8 cellular contexts compared by ENCODE assay signal in genomic region chr1:224205438-224205840, GRCh38.
DNase-seq lines count a peak whose midpoint lies in the region; ATAC-seq and TF ChIP-seq lines count a peak whose summit lies in the region.

No MANE protein-coding gene starts in this region.

- no peaks in the 10 kb centered on the region for H3K36me3 Mint-ChIP-seq in activated T-cell treated with anti-CD3 and anti-CD28 coated beads, Interleukin-2, amount 50 U/mL, for 24 hours (ENCODE audit: low read depth)

- no peak for TF ChIP-seq CTCF in Loucy (conservative IDR thresholded peaks at IDR 0.05; ENCODE audit: low read length)

- peak; percentile 11 for DNase-seq in NCI-H1105 treated with DMSO at 0.1 percent for 48 hours (lab: John Stamatoyannopoulos, UW)
- no peak for DNase-seq in NCI-H1105 (lab: John Stamatoyannopoulos, UW)
- DNase-seq in activated T-cell treated with anti-CD3 and anti-CD28 coated beads, Interleukin-2, amount 50 U/mL, for 24 hours = peak; percentile 48
- peak; percentile 89 for DNase-seq in islet precursor cell
- peak; percentile 59 for DNase-seq in stimulated activated CD8-positive, alpha-beta memory T cell treated with anti-CD3 and anti-CD28 coated beads, Interleukin-4, amount 100 ng/mL, for 48 hours

- no peaks in the 10 kb centered on the region for H4K20me1 ChIP-seq in Loucy (ENCODE audit: insufficient read depth, low read length, poor library complexity, severe bottlenecking)

- H3K27ac Mint-ChIP-seq in activated T-cell treated with anti-CD3 and anti-CD28 coated beads, Interleukin-2, amount 50 U/mL, for 24 hours = peak overlapping the region; percentile 88

- no peaks in the 10 kb centered on the region for H3K27me3 ChIP-seq in Loucy (ENCODE audit: insufficient read depth, low read length, poor library complexity, severe bottlenecking)

- H3K9me2 ChIP-seq in Loucy (replicated peaks; ENCODE audit: low read depth, low read length) = no peaks in the 10 kb centered on the region

- H3K4me2 ChIP-seq in Loucy (ENCODE audit: low read depth, low read length, poor library complexity, severe bottlenecking) = peak overlapping the region; percentile 93

- peak overlapping the region; percentile 38; the same call in 1 of the 2 replicates for H2AFZ ChIP-seq in Loucy (ENCODE audit: low read length)

- no peaks in the 10 kb centered on the region for H3K36me3 ChIP-seq in Loucy (ENCODE audit: insufficient read depth, low read length)

- H3K4me3 Mint-ChIP-seq in activated T-cell treated with anti-CD3 and anti-CD28 coated beads, Interleukin-2, amount 50 U/mL, for 24 hours = peak overlapping the region; percentile 62

- peak overlapping the region; percentile 67 for H3K4me3 ChIP-seq in Loucy (ENCODE audit: low read length, poor library complexity, severe bottlenecking)

- no peaks in the 10 kb centered on the region for H3F3A ChIP-seq in Loucy (ENCODE audit: low read depth)

- no peaks in the 10 kb centered on the region for H3K9me3 ChIP-seq in Loucy (ENCODE audit: insufficient read depth, low read depth, low read length)

- H3K4me1 Mint-ChIP-seq in activated T-cell treated with anti-CD3 and anti-CD28 coated beads, Interleukin-2, amount 50 U/mL, for 24 hours (ENCODE audit: low read depth) = peaks cover 15% of the 10 kb centered on the region

- no peak for ATAC-seq in GM19328 (IDR thresholded peaks at IDR 0.05; ENCODE audit: unreplicated experiment)
- no peak for ATAC-seq in HG02981 (IDR thresholded peaks at IDR 0.05; ENCODE audit: unreplicated experiment)

- no peak overlapping the region for H3K9ac ChIP-seq in Loucy (ENCODE audit: low read depth, low read length, poor library complexity, severe bottlenecking)

- H3K9me3 Mint-ChIP-seq in activated T-cell treated with anti-CD3 and anti-CD28 coated beads, Interleukin-2, amount 50 U/mL, for 24 hours = no peaks in the 10 kb centered on the region

- H3K4me1 ChIP-seq in Loucy (ENCODE audit: insufficient read depth, low read length, poor library complexity, severe bottlenecking) = peaks cover 13% of the 10 kb centered on the region

- H3K27me3 Mint-ChIP-seq in activated T-cell treated with anti-CD3 and anti-CD28 coated beads, Interleukin-2, amount 50 U/mL, for 24 hours = no peaks in the 10 kb centered on the region

- no peaks in the 10 kb centered on the region for H3K79me2 ChIP-seq in Loucy (ENCODE audit: insufficient read depth, low read length)
